In genomic region chr15:51281368-51281967, GRCh38 we compare ENCODE assay signal across 8 cellular contexts. TPM values are rescaled to one million over a fixed set of nuclear protein-coding genes. Genes with fewer than 3 reads are reported as not detected.
DNase-seq lines count a peak whose midpoint lies in the region; ATAC-seq, FAIRE-seq and TF ChIP-seq lines count a peak whose summit lies in the region.

No MANE protein-coding gene starts in this region.

- TF ChIP-seq POLR2A in endothelial cell of umbilical vein (IDR thresholded peaks at IDR 0.05; ENCODE audit: low read depth, low read length): no peak

- H3K4me3 ChIP-seq in Panc1 (ENCODE audit: low read depth in 2 of 2, low read length in 2 of 2) (no peak overlapping the region), endothelial cell of umbilical vein (replicated peaks in 1 of 3; ENCODE audit: insufficient read depth in 1 of 3, low read depth in 1 of 3, low read length in 3 of 3) (no peak overlapping the region), mesendoderm (ENCODE audit: low read length) (no peak overlapping the region)

- H3K79me1 ChIP-seq in mesendoderm (ENCODE audit: low read length): no peaks in the 10 kb centered on the region

- no peak overlapping the region for H3K4me3 Mint-ChIP-seq in activated CD4-positive, alpha-beta T cell treated with anti-CD3 and anti-CD28 coated beads for 36 hours

- POLR2A ChIA-PET in activated CD4-positive, alpha-beta T cell treated with anti-CD3 and anti-CD28 coated beads for 36 hours (lab: Charles Lee): no interaction called here
- POLR2A ChIA-PET in Panc1 (lab: Charles Lee) (no interaction called here), endothelial cell of umbilical vein (lab: Charles Lee) (no interaction called here)

- no peaks in the 10 kb centered on the region for H3K36me3 Mint-ChIP-seq in activated CD4-positive, alpha-beta T cell treated with anti-CD3 and anti-CD28 coated beads for 36 hours (ENCODE audit: low read depth)

- dilution Hi-C loops in endothelial cell of umbilical vein (cut with MboI; ENCODE audit: extremely low pct_ligation_motif_present, low sequenced_read_pairs): no loop called here

- TF ChIP-seq CTCF in Panc1 (IDR thresholded peaks at IDR 0.05): peak; percentile 77
- peak; percentile 47 to 83 for TF ChIP-seq CTCF in endothelial cell of umbilical vein (IDR thresholded peaks at IDR 0.05; ENCODE audit: extremely low read depth in 1 of 2, insufficient read depth in 1 of 2, low read depth in 1 of 2, low read length in 2 of 2)

- BruUV-seq in Panc1 (replicated peaks; lab: Mats Ljungman, UMichigan): no TSS peak
- no TSS peak for BruUV-seq in endothelial cell of umbilical vein (replicated peaks; lab: Mats Ljungman, UMichigan)

- ATAC-seq in activated CD4-positive, alpha-beta T cell treated with anti-CD3 and anti-CD28 coated beads for 36 hours: no peak
- peak; percentile 54 for ATAC-seq in HG02840 (IDR thresholded peaks at IDR 0.05; ENCODE audit: low FRiP score, unreplicated experiment)
- ATAC-seq in Panc1: peak; percentile 83
- no peak for ATAC-seq in GM18520 (IDR thresholded peaks at IDR 0.05; ENCODE audit: unreplicated experiment)

- peaks cover 8% of the 10 kb centered on the region for H3K27me3 ChIP-seq in Panc1 (ENCODE audit: control insufficient read depth, insufficient read depth, low read length)
- H3K27me3 ChIP-seq in endothelial cell of umbilical vein (ENCODE audit: control insufficient read depth in 2 of 2, insufficient read depth in 2 of 2, low read length in 2 of 2): peaks cover 70 to 71% of the 10 kb centered on the region in 2 experiments
- no peaks in the 10 kb centered on the region for H3K27me3 ChIP-seq in mesendoderm (ENCODE audit: insufficient read depth, low read length, poor library complexity)

- no peaks in the 10 kb centered on the region for H3K36me3 ChIP-seq in Panc1 (ENCODE audit: control insufficient read depth, insufficient read depth, low read length)
- no peaks in the 10 kb centered on the region for H3K36me3 ChIP-seq in endothelial cell of umbilical vein (ENCODE audit: control insufficient read depth in 2 of 2, extremely low read depth in 1 of 2, insufficient read depth in 2 of 2, low read length in 2 of 2)
- H3K36me3 ChIP-seq in mesendoderm (ENCODE audit: control insufficient read depth, insufficient read depth, low read length): no peaks in the 10 kb centered on the region

- H3K79me2 ChIP-seq in endothelial cell of umbilical vein (ENCODE audit: control insufficient read depth, insufficient read depth, low read length) (no peaks in the 10 kb centered on the region), mesendoderm (ENCODE audit: control insufficient read depth, insufficient read depth, low read length) (no peaks in the 10 kb centered on the region)

- no peaks in the 10 kb centered on the region for H3K4me1 Mint-ChIP-seq in activated CD4-positive, alpha-beta T cell treated with anti-CD3 and anti-CD28 coated beads for 36 hours

- no peak overlapping the region for H3K56ac ChIP-seq in mesendoderm (ENCODE audit: low read length)

- WGBS in mesendoderm (ENCODE audit: extremely low coverage, insufficient coverage, low lambda C conversion rate): no CpG with 5 or more reads among the region's 4 CpGs

- H3K4ac ChIP-seq in mesendoderm (ENCODE audit: low read depth, low read length): no peak overlapping the region

- DNase-seq in activated CD4-positive, alpha-beta T cell treated with anti-CD3 and anti-CD28 coated beads for 36 hours: peak; percentile 56
- no peak for DNase-seq in activated CD4-positive, alpha-beta T cell treated with anti-CD3 and anti-CD28 coated beads, Interleukin-2, amount 50 U/mL, for 1 hour
- no peak for DNase-seq in Panc1 (ENCODE audit: low read depth, low spot score)
- peak; percentile 65 for DNase-seq in endothelial cell of umbilical vein (ENCODE audit: low read depth, low spot score)
- DNase-seq in mesendoderm: peak; percentile 79
- no peak for DNase-seq in NCI-H345 (lab: John Stamatoyannopoulos, UW)

- intact Hi-C loops in activated CD4-positive, alpha-beta T cell treated with anti-CD3 and anti-CD28 coated beads for 36 hours (cut with DNase I, micrococcal nuclease): loop anchor here in 1 of 2 experiments (1.0 to 10.0 kb wide), 3 partner anchors 57 to 213 kb away; no protein-coding TSS in a partner anchor
- intact Hi-C loops in Panc1 (cut with micrococcal nuclease; ENCODE audit: unreplicated experiment) (loop anchor here (1.0 to 5.0 kb wide), 2 partner anchors 100 to 121 kb away; no protein-coding TSS in a partner anchor), endothelial cell of umbilical vein (cut with micrococcal nuclease) (loop anchor here (1.0 to 5.0 kb wide), 5 partner anchors 51 to 217 kb away; no protein-coding TSS in a partner anchor)

- H3K27ac ChIP-seq in Panc1 (ENCODE audit: low read length) (no peak overlapping the region), endothelial cell of umbilical vein (ENCODE audit: insufficient read depth, low read depth, low read length) (no peak overlapping the region), mesendoderm (ENCODE audit: low read depth, low read length) (no peak overlapping the region)

- H3K9me1 ChIP-seq in endothelial cell of umbilical vein (replicated peaks; ENCODE audit: control insufficient read depth, extremely low read depth, insufficient read depth, low read length): no peaks in the 10 kb centered on the region

- H2BK15ac ChIP-seq in mesendoderm (replicated peaks; ENCODE audit: low read depth): no peak overlapping the region

- no peak overlapping the region for H3K23ac ChIP-seq in mesendoderm (ENCODE audit: low read length)

- CTCF ChIA-PET in activated CD4-positive, alpha-beta T cell treated with anti-CD3 and anti-CD28 coated beads for 36 hours (lab: Charles Lee): interaction anchor here (0.6 to 2.4 kb wide), 6 partner anchors 11 to 218 kb away, joined by 3 to 9 read pairs (median 4); no protein-coding TSS in a partner anchor
- CTCF ChIA-PET in Panc1 (lab: Charles Lee) (interaction anchor here (0.6 to 1.9 kb wide), 6 partner anchors 15 to 151 kb away, joined by 3 to 6 read pairs (median 4); no protein-coding TSS in a partner anchor), endothelial cell of umbilical vein (lab: Charles Lee) (interaction anchor here (0.5 to 6.1 kb wide), 35 partner anchors 9 to 218 kb away, joined by 3 to 230 read pairs (median 5); no protein-coding TSS in a partner anchor)

- H3K4me1 ChIP-seq in Panc1 (ENCODE audit: control insufficient read depth, insufficient read depth, low read length) (no peaks in the 10 kb centered on the region), endothelial cell of umbilical vein (ENCODE audit: control insufficient read depth, extremely low read depth, insufficient read depth, low read length) (no peaks in the 10 kb centered on the region), mesendoderm (ENCODE audit: control insufficient read depth, low read depth, low read length) (no peaks in the 10 kb centered on the region)

- H3K9me3 ChIP-seq in Panc1 (ENCODE audit: control insufficient read depth, insufficient read depth, low read depth, low read length) (no peaks in the 10 kb centered on the region), endothelial cell of umbilical vein (replicated peaks; ENCODE audit: control insufficient read depth, insufficient read depth, low read length) (no peaks in the 10 kb centered on the region)

- H3K4me2 ChIP-seq in endothelial cell of umbilical vein (ENCODE audit: insufficient read depth, low read length): no peak overlapping the region
- no peak overlapping the region for H3K4me2 ChIP-seq in mesendoderm (ENCODE audit: low read length)

- FAIRE-seq in endothelial cell of umbilical vein (lab: Jason Lieb, UNC): peak; percentile 66

- H2BK5ac ChIP-seq in mesendoderm (ENCODE audit: low read length): no peak overlapping the region

- H3K9me3 Mint-ChIP-seq in activated CD4-positive, alpha-beta T cell treated with anti-CD3 and anti-CD28 coated beads for 36 hours (ENCODE audit: low read depth): no peaks in the 10 kb centered on the region

- no peak overlapping the region for H3K9ac ChIP-seq in endothelial cell of umbilical vein (replicated peaks; ENCODE audit: extremely low read depth, insufficient read depth, low read length)
- no peak overlapping the region for H3K9ac ChIP-seq in mesendoderm (ENCODE audit: low read length)

- no peak overlapping the region for H2BK120ac ChIP-seq in mesendoderm (ENCODE audit: low read depth, low read length)

- in situ Hi-C loops in Panc1 (cut with HindIII; ENCODE audit: low pct_unique_long_range_greater_than_20kb, low sequenced_read_pairs): no loop called here

- no peaks in the 10 kb centered on the region for H4K20me1 ChIP-seq in endothelial cell of umbilical vein (replicated peaks; ENCODE audit: control insufficient read depth, extremely low read depth, insufficient read depth, low read length)

- peaks cover 10% of the 10 kb centered on the region for H3K27me3 Mint-ChIP-seq in activated CD4-positive, alpha-beta T cell treated with anti-CD3 and anti-CD28 coated beads for 36 hours

- no peak overlapping the region for H3K27ac Mint-ChIP-seq in activated CD4-positive, alpha-beta T cell treated with anti-CD3 and anti-CD28 coated beads for 36 hours

- H4K5ac ChIP-seq in mesendoderm (ENCODE audit: low read length): no peak overlapping the region

- H4K8ac ChIP-seq in mesendoderm (ENCODE audit: low read depth, low read length): no peak overlapping the region

- H2AK5ac ChIP-seq in mesendoderm (ENCODE audit: low read length): no peak overlapping the region

- H2AFZ ChIP-seq in endothelial cell of umbilical vein (ENCODE audit: low read depth, low read length): no peak overlapping the region

- no peak overlapping the region for H3K18ac ChIP-seq in mesendoderm (ENCODE audit: low read length)

RNA-seq across cellular contexts. Expression of gene CYP19A1, which starts 56.9 kb away (rescaled TPM):
- not detected for total RNA-seq in activated CD4-positive, alpha-beta T cell treated with anti-CD3 and anti-CD28 coated beads for 36 hours
- not detected for total RNA-seq in Panc1 (2021; ENCODE audit: unreplicated experiment)
- not detected for polyA plus RNA-seq in Panc1 (2012; ENCODE audit: insufficient read length)
- not detected in 2 replicates for total RNA-seq in endothelial cell of umbilical vein
- not detected in 2 replicates for polyA plus RNA-seq in endothelial cell of umbilical vein
- not detected in 2 replicates for polyA plus RNA-seq in endothelial cell of umbilical vein (2011; cell fraction: cytosol; rRNA removed)
- polyA plus RNA-seq in endothelial cell of umbilical vein (2011; cell fraction: nucleus; rRNA removed): not detected in 2 replicates
- polyA plus RNA-seq in endothelial cell of umbilical vein (2012): not detected in 2 replicates
- polyA minus RNA-seq in endothelial cell of umbilical vein: not detected in 2 replicates
- polyA minus RNA-seq in endothelial cell of umbilical vein (2011; cell fraction: cytosol; rRNA and poly(A)+ RNA removed): not detected
- not detected in 2 replicates for polyA minus RNA-seq in endothelial cell of umbilical vein (2011; cell fraction: nucleus; rRNA and poly(A)+ RNA removed)
- 0.55 TPM for polyA plus RNA-seq in mesendoderm (2013, experiment 1 of 2)
- polyA plus RNA-seq in mesendoderm (2013, experiment 2 of 2): 0.60 TPM

RNA-seq across cellular contexts. Expression of gene GLDN, which starts 60.0 kb away (rescaled TPM):
- total RNA-seq in activated CD4-positive, alpha-beta T cell treated with anti-CD3 and anti-CD28 coated beads for 36 hours: not detected
- total RNA-seq in Panc1 (2021; ENCODE audit: unreplicated experiment) (0.57 TPM), endothelial cell of umbilical vein (not detected in 2 replicates)
- polyA plus RNA-seq in Panc1 (2012; ENCODE audit: insufficient read length): 0.76 TPM
- not detected in 2 replicates for polyA plus RNA-seq in endothelial cell of umbilical vein
- not detected in 2 replicates for polyA plus RNA-seq in endothelial cell of umbilical vein (2011; cell fraction: cytosol; rRNA removed)
- polyA plus RNA-seq in endothelial cell of umbilical vein (2011; cell fraction: nucleus; rRNA removed): not detected in 2 replicates
- polyA plus RNA-seq in endothelial cell of umbilical vein (2012): not detected in 2 replicates
- not detected in 2 replicates for polyA minus RNA-seq in endothelial cell of umbilical vein
- polyA minus RNA-seq in endothelial cell of umbilical vein (2011; cell fraction: cytosol; rRNA and poly(A)+ RNA removed): not detected
- polyA minus RNA-seq in endothelial cell of umbilical vein (2011; cell fraction: nucleus; rRNA and poly(A)+ RNA removed): not detected in 2 replicates
- polyA plus RNA-seq in mesendoderm (2013, experiment 1 of 2): 0.08 TPM
- 0.10 TPM for polyA plus RNA-seq in mesendoderm (2013, experiment 2 of 2)

Comparison
In these comparisons a context has a peak if more than half of its experiments do, and no peak if none do; other contexts are left out.
1. DNase-seq: peak in activated CD4-positive, alpha-beta T cell treated with anti-CD3 and anti-CD28 coated beads for 36 hours (single experiment), endothelial cell of umbilical vein (single experiment) and mesendoderm (single experiment); none in activated CD4-positive, alpha-beta T cell treated with anti-CD3 and anti-CD28 coated beads, Interleukin-2, amount 50 U/mL, for 1 hour (single experiment), Panc1 (single experiment) and NCI-H345 (single experiment).
2. ATAC-seq: peak in HG02840 (single experiment) and Panc1 (single experiment); none in activated CD4-positive, alpha-beta T cell treated with anti-CD3 and anti-CD28 coated beads for 36 hours (single experiment) and GM18520 (single experiment).